10 cellular contexts compared by ENCODE assay signal in the genomic region with DNA sequence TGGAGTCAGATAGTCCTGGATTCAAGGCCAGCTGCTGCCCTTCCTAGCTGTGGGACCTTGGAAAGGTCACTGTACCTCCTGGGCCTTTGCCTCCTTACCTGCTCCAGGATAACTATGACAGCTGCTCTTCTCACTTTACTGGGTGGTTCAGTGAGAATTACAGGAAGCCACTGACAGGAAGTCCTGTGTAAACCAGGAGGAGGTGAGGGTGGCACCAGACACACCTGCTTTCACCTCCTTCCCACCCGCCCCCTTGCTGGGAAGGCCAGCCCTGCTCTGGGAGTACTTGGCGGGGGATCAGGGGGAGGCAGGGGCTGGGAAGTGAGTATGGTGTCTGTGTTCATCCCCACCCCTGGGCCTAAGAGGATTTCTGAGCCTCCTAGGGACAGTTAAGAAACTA. TPM values are rescaled to one million over a fixed set of nuclear protein-coding genes. Genes with fewer than 3 reads are reported as not detected.
DNase-seq lines count a peak whose midpoint lies in the region; ATAC-seq and TF ChIP-seq lines count a peak whose summit lies in the region.
"Had no signal": no experiment of that assay in that cellular context is flagged by ENCODE, and none has a peak within 500 bp of the region (broad histone marks: within the 10 kb centered on the region; RNA-seq: fewer than 3 reads in every experiment).

No MANE protein-coding gene starts in this region.

- peak overlapping the region; percentile 65 to 68 for H3K9ac ChIP-seq in mucosa of rectum (ENCODE audit: low read depth in 1 of 2, low read length in 2 of 2)

- peaks cover 40 to 56% of the 10 kb centered on the region in 2 donors for H3K4me1 ChIP-seq in mucosa of rectum (ENCODE audit: control insufficient read depth in 2 of 2, insufficient read depth in 2 of 2, low read length in 2 of 2)
- H3K4me1 ChIP-seq: SJCRH30 had no signal

- no peaks in the 10 kb centered on the region for H3K27me3 Mint-ChIP-seq in activated T-cell treated with anti-CD3 and anti-CD28 coated beads, Interleukin-2, amount 50 U/mL, for 4 hours (ENCODE audit: low read depth)

- peaks cover 75% of the 10 kb centered on the region for H3K4me1 Mint-ChIP-seq in activated T-cell treated with anti-CD3 and anti-CD28 coated beads, Interleukin-2, amount 50 U/mL, for 4 hours (ENCODE audit: low read depth)

- peak; percentile 47 to 69 for ATAC-seq in activated T-cell treated with anti-CD3 and anti-CD28 coated beads, Interleukin-2, amount 50 U/mL, for 4 hours
- ATAC-seq in left ventricle myocardium superior: no peak
- ATAC-seq: K562 had no signal

- H3K4me3 Mint-ChIP-seq in activated T-cell treated with anti-CD3 and anti-CD28 coated beads, Interleukin-2, amount 50 U/mL, for 4 hours: peak overlapping the region; percentile 66

- TF ChIP-seq CTCF in lower leg skin (IDR thresholded peaks at IDR 0.05): no peak

- 86 to 94% methylated on average over 2 of the region's 2 CpGs for WGBS in lower leg skin, 2 donors

- TF ChIP-seq POLR2A in lower leg skin (IDR thresholded peaks at IDR 0.05): no peak

- H3K36me3 Mint-ChIP-seq in activated T-cell treated with anti-CD3 and anti-CD28 coated beads, Interleukin-2, amount 50 U/mL, for 4 hours (ENCODE audit: insufficient read depth): no peaks in the 10 kb centered on the region

- H3K4me3 ChIP-seq in mucosa of rectum (ENCODE audit: low read length in 2 of 2) (peak overlapping the region; percentile 10 to 28), lower leg skin (ENCODE audit: low read depth, poor library complexity, severe bottlenecking) (no peak overlapping the region)
- H3K4me3 ChIP-seq: K562, SJCRH30 had no signal

- DNase-seq in COLO668 (lab: John Stamatoyannopoulos, UW; ENCODE audit: unreplicated experiment): peak; percentile 64
- peak; percentile 49 for DNase-seq in NCI-H146 (lab: John Stamatoyannopoulos, UW)
- peak; percentile 21 for DNase-seq in activated T-cell treated with anti-CD3 and anti-CD28 coated beads, Interleukin-2, amount 50 U/mL, for 4 hours
- no peak for DNase-seq in nucleus accumbens (lab: John Stamatoyannopoulos, UW)
- DNase-seq in cerebellar cortex (ENCODE audit: low spot score): no peak
- no peak for DNase-seq in left ventricle myocardium superior
- DNase-seq in lower leg skin (ENCODE audit: low spot score in 2 of 2): no peak
- DNase-seq: SJCRH30 had no signal

- H3K9me3 Mint-ChIP-seq in activated T-cell treated with anti-CD3 and anti-CD28 coated beads, Interleukin-2, amount 50 U/mL, for 4 hours: no peaks in the 10 kb centered on the region

- H3K9me3 ChIP-seq in mucosa of rectum (ENCODE audit: control insufficient read depth in 2 of 2, low read length in 2 of 2): no peaks in the 10 kb centered on the region
- H3K9me3 ChIP-seq: SJCRH30 had no signal

- intact Hi-C loops in left ventricle myocardium superior (cut with micrococcal nuclease): no loop called here
- intact Hi-C loops in lower leg skin (cut with DNase I; ENCODE audit: low total_unique reads): no loop called here

- peak overlapping the region; percentile 91 to 94 for H3K27ac ChIP-seq in mucosa of rectum (ENCODE audit: low read depth in 2 of 2, low read length in 2 of 2)
- H3K27ac ChIP-seq: SJCRH30 had no signal

- H3K36me3 ChIP-seq in mucosa of rectum (ENCODE audit: control insufficient read depth in 2 of 2, insufficient read depth in 2 of 2, low read length in 2 of 2): peaks cover 0 to 4% of the 10 kb centered on the region in 2 donors
- H3K36me3 ChIP-seq: SJCRH30 had no signal

- H3K27me3 ChIP-seq in mucosa of rectum (ENCODE audit: control insufficient read depth in 2 of 2, insufficient read depth in 2 of 2, low read length in 2 of 2): no peaks in the 10 kb centered on the region
- H3K27me3 ChIP-seq: SJCRH30 had no signal

RNA-seq across cellular contexts. Expression of gene CPNE2, which starts 42.6 kb away (rescaled TPM):
- total RNA-seq in activated T-cell treated with anti-CD3 and anti-CD28 coated beads, Interleukin-2, amount 50 U/mL, for 4 hours: 1 to 10 TPM; 2.4 to 4.0 (median 2.9) TPM
- 11.2 TPM for total RNA-seq in left ventricle myocardium superior
- 10 to 100 TPM; 12.5 to 18.9 (median 14.9) TPM for total RNA-seq in lower leg skin

RNA-seq across cellular contexts. Expression of gene PSME3IP1, which starts 50.9 kb away (rescaled TPM):
- 10 to 100 TPM; 76.7 to 81.0 (median 80.1) TPM for total RNA-seq in activated T-cell treated with anti-CD3 and anti-CD28 coated beads, Interleukin-2, amount 50 U/mL, for 4 hours
- total RNA-seq in left ventricle myocardium superior: 59.0 TPM
- 10 to 100 TPM; 38.8 to 68.9 (median 64.9) TPM for total RNA-seq in lower leg skin

RNA-seq across cellular contexts. Expression of gene RSPRY1, which starts 51.1 kb away (rescaled TPM):
- total RNA-seq in activated T-cell treated with anti-CD3 and anti-CD28 coated beads, Interleukin-2, amount 50 U/mL, for 4 hours: 10 to 100 TPM; 30.4 to 33.3 (median 32.4) TPM
- 20.3 TPM for total RNA-seq in left ventricle myocardium superior
- 10 to 100 TPM; 23.8 to 31.2 (median 26.8) TPM for total RNA-seq in lower leg skin

Comparison
In these comparisons a context has a peak if more than half of its experiments do, and no peak if none do; other contexts are left out.
1. DNase-seq: peak in COLO668 (single experiment), NCI-H146 (single experiment) and activated T-cell treated with anti-CD3 and anti-CD28 coated beads, Interleukin-2, amount 50 U/mL, for 4 hours (single experiment); none in nucleus accumbens (0 of 56), cerebellar cortex (single experiment), left ventricle myocardium superior (single experiment) and lower leg skin (0 of 2).